In the genomic region with DNA sequence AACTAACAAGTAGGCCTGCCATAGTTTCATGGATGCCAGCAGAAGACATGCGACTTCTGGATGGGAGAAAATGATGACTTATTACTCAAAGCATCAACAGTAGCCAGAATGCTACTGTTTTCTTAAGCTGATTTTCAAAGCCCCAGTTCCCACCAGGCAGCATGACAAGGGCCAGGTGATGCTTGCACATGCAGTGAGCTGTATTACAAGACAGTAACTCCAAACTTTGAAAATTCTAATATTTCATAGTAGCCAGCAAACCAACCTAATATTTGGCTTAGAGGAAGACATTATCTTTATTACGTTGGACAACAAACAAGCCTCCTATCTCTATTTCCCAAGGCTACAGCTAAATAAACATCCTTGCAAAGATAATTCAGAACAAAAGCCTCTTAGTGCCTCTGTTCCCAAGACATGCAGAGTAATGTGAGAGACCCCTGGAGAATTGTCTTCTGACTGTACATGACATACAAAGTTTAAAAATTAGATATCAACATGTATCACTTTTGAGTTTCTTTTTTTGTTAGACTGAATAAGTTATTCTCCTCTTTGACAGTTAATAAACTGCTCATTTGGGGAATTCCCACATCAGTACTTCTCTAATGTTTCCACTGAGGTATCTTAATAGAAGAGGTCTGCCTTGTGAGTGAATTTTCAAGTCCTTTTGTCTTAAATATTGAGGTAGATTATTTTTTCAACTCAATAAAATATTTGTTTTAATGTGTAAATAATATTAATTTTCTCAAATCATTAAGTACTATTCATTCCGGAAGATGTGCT, we compare ENCODE assay signal across 20 cellular contexts.
"Had no signal": no experiment of that assay in that cellular context is flagged by ENCODE, and none has a peak within 500 bp of the region (broad histone marks: within the 10 kb centered on the region; RNA-seq: fewer than 3 reads in every experiment).

No MANE protein-coding gene starts in this region.

- H3K27me3 ChIP-seq: ascending aorta, breast epithelium, hepatocyte, neutrophil, ovary, right atrium auricular region, upper lobe of right lung had no signal

- H3K27ac ChIP-seq: ascending aorta, breast epithelium, hepatocyte, left ventricle myocardium inferior, neutrophil, ovary, prostate gland, right atrium auricular region, upper lobe of right lung had no signal

- H3K4me2 ChIP-seq: hepatocyte had no signal

- H3K36me3 ChIP-seq: ascending aorta, breast epithelium, left ventricle myocardium inferior, neutrophil, ovary, prostate gland, right atrium auricular region, upper lobe of right lung had no signal

- ATAC-seq: activated CD8-positive, alpha-beta T cell treated with anti-CD3 and anti-CD28 coated beads, Interleukin-2, amount 10 ng/mL, durations not matched to agents 7 days and 5 days; effector memory CD8-positive, alpha-beta T cell; esophagus mucosa; natural killer cell treated with Interleukin-12 subunit alpha and Interleukin-12 subunit beta and Interleukin-15 and Interleukin-18, amount 100 ng/mL, for 72 hours; stimulated activated naive CD8-positive, alpha-beta T cell treated with anti-CD3 and anti-CD28 coated beads, Interleukin-15, Interleukin-2, amounts not matched to agents 100 U/mL and 50 U/mL, for 24 hours; upper lobe of right lung had no signal

- H3K4me3 ChIP-seq: ascending aorta, breast epithelium, hepatocyte, left ventricle myocardium inferior, ovary, prostate gland, right atrium auricular region, upper lobe of right lung had no signal

- DNase-seq: activated CD4-positive, alpha-beta T cell treated with anti-CD3 and anti-CD28 coated beads for 1 hour; activated CD4-positive, alpha-beta T cell treated with anti-CD3 and anti-CD28 coated beads, Interleukin-2, amount 50 U/mL, for 1 hour; activated CD8-positive, alpha-beta T cell treated with anti-CD3 and anti-CD28 coated beads, Interleukin-2, amount 10 ng/mL, durations not matched to agents 7 days and 5 days; activated gamma-delta T cell treated with Interleukin-2 at 50 U/mL for 16 hours; effector memory CD8-positive, alpha-beta T cell; glutamatergic neuron; kidney glomerular epithelial cell; left ventricle myocardium inferior; ovary; stimulated activated CD4-positive, alpha-beta T cell treated with anti-CD3 and anti-CD28 coated beads, Interleukin-4, amount 100 ng/mL, for 4 hours; stimulated activated naive CD8-positive, alpha-beta T cell treated with anti-CD3 and anti-CD28 coated beads, Interleukin-15, Interleukin-2, amounts not matched to agents 100 U/mL and 50 U/mL, for 24 hours; upper lobe of right lung had no signal

- H3K4me1 ChIP-seq: ascending aorta, breast epithelium, left ventricle myocardium inferior, prostate gland, right atrium auricular region, upper lobe of right lung had no signal

- H3K9me3 ChIP-seq: ascending aorta, breast epithelium, neutrophil, ovary, prostate gland, right atrium auricular region, upper lobe of right lung had no signal

- H2AFZ ChIP-seq: hepatocyte had no signal
